ENCODE assay signal across 31 cellular contexts in the genomic region with DNA sequence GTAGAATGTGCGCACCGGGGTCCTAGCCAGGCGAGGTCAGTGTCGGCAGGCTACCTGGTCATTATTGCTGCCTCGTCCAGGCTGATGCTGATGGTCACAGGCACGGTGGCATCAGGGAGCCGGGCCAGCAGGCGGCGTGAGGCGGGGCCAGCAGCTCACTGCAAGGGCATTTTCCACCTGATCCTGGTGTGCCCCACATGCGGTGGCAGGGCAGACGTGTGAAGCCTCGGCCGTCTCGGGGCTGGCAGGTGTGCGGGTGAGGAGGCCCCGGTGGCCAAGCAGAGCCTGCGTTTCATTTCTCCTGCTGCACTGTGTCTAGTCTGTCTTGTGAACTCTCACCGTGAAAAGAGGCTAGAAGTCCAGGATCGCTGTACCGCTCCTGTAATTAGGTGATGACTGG. TPM values are rescaled to one million over a fixed set of nuclear protein-coding genes. Genes with fewer than 3 reads are reported as not detected.
DNase-seq lines count a peak whose midpoint lies in the region; ATAC-seq, FAIRE-seq and TF ChIP-seq lines count a peak whose summit lies in the region.
"Had no signal": no experiment of that assay in that cellular context is flagged by ENCODE, and none has a peak within 500 bp of the region (broad histone marks: within the 10 kb centered on the region; RNA-seq: fewer than 3 reads in every experiment).

No MANE protein-coding gene starts in this region.

- FAIRE-seq in kidney (lab: Jason Lieb, UNC) = no peak

- H3K4me1 Mint-ChIP-seq in stimulated activated effector memory CD8-positive, alpha-beta T cell treated with anti-CD3 and anti-CD28 coated beads, Interleukin-12 subunit alpha, Interleukin-12 subunit beta, amount 100 ng/mL, for 72 hours = peaks cover 5% of the 10 kb centered on the region
- H3K4me1 Mint-ChIP-seq: activated naive CD4-positive, alpha-beta T cell treated with anti-CD3 and anti-CD28 coated beads, Interleukin-2, amount 50 U/mL, for 24 hours had no signal

- no peak for TF ChIP-seq CTCF in GM20000 (IDR thresholded peaks at IDR 0.05; ENCODE audit: extremely low read depth, missing control alignments)
- no peak for TF ChIP-seq CTCF in kidney (IDR thresholded peaks at IDR 0.05; ENCODE audit: borderline replicate concordance, extremely low read depth, insufficient read depth)

- H3K9me3 ChIP-seq in kidney (ENCODE audit: control insufficient read depth in 1 of 2, low read length in 2 of 2) = no peaks in the 10 kb centered on the region
- H3K9me3 ChIP-seq: ascending aorta, esophagus squamous epithelium, heart right ventricle, thoracic aorta, vagina had no signal

- peak; percentile 33 for DNase-seq in activated effector memory CD4-positive, alpha-beta T cell treated with anti-CD3 and anti-CD28 coated beads, Interleukin-2, amount 50 U/mL, for 16 hours
- no peak for DNase-seq in activated effector memory CD4-positive, alpha-beta T cell treated with Interleukin-2 at 50 U/mL for 16 hours
- DNase-seq in GM20000 (ENCODE audit: low spot score) (peak; percentile 32), kidney (peak; percentile 62), NCI-H524 treated with DMSO at 0.1 percent for 48 hours (lab: John Stamatoyannopoulos, UW) (no peak)
- DNase-seq in stimulated activated effector memory CD8-positive, alpha-beta T cell treated with anti-CD3 and anti-CD28 coated beads, Interleukin-12 subunit alpha, Interleukin-12 subunit beta, amount 100 ng/mL, for 72 hours (ENCODE audit: low spot score in 2 of 2) = no peak
- DNase-seq: activated CD8-positive, alpha-beta memory T cell treated with anti-CD3 and anti-CD28 coated beads for 24 hours; CD8-positive, alpha-beta T cell; DMS 273 treated with DMSO at 0.1 percent for 48 hours; EL; esophagus squamous epithelium; foreskin melanocyte; heart right ventricle; NCI-H1417 treated with DMSO at 0.1 percent for 48 hours; NCI-H2107; NCI-H446; NCI-H82; nephron progenitor cell; RPMI8226; stimulated activated CD4-positive, alpha-beta T cell treated with anti-CD3 and anti-CD28 coated beads, Interleukin-4, amount 100 ng/mL, for 4 hours; stimulated activated naive CD4-positive, alpha-beta T cell; T-helper 2 cell had no signal

- intact Hi-C loops in kidney (cut with DNase I) = no loop called here

- H3K4me3 Mint-ChIP-seq in stimulated activated effector memory CD8-positive, alpha-beta T cell treated with anti-CD3 and anti-CD28 coated beads, Interleukin-12 subunit alpha, Interleukin-12 subunit beta, amount 100 ng/mL, for 72 hours = no peak overlapping the region
- H3K4me3 Mint-ChIP-seq: activated naive CD4-positive, alpha-beta T cell treated with anti-CD3 and anti-CD28 coated beads, Interleukin-2, amount 50 U/mL, for 24 hours; B cell; CD8-positive, alpha-beta T cell; nephron progenitor cell had no signal

- H3K9ac ChIP-seq in kidney (ENCODE audit: low read length in 2 of 2) = no peak overlapping the region

- H3K36me3 ChIP-seq in kidney (ENCODE audit: control insufficient read depth in 1 of 2, insufficient read depth in 2 of 2, low read length in 2 of 2) = peaks cover 0 to 2% of the 10 kb centered on the region in 2 donors

- peaks cover 86% of the 10 kb centered on the region for H3K36me3 Mint-ChIP-seq in stimulated activated effector memory CD8-positive, alpha-beta T cell treated with anti-CD3 and anti-CD28 coated beads, Interleukin-12 subunit alpha, Interleukin-12 subunit beta, amount 100 ng/mL, for 72 hours
- H3K36me3 Mint-ChIP-seq: activated naive CD4-positive, alpha-beta T cell treated with anti-CD3 and anti-CD28 coated beads, Interleukin-2, amount 50 U/mL, for 24 hours had no signal

- peaks cover 0 to 2% of the 10 kb centered on the region in 2 donors for H3K4me1 ChIP-seq in kidney (ENCODE audit: control insufficient read depth in 1 of 2, insufficient read depth in 1 of 2, low read depth in 1 of 2, low read length in 2 of 2)
- H3K4me1 ChIP-seq: ascending aorta, esophagus squamous epithelium, heart right ventricle, vagina had no signal

- no peaks in the 10 kb centered on the region for H3K9me3 Mint-ChIP-seq in stimulated activated effector memory CD8-positive, alpha-beta T cell treated with anti-CD3 and anti-CD28 coated beads, Interleukin-12 subunit alpha, Interleukin-12 subunit beta, amount 100 ng/mL, for 72 hours
- H3K9me3 Mint-ChIP-seq: activated naive CD4-positive, alpha-beta T cell treated with anti-CD3 and anti-CD28 coated beads, Interleukin-2, amount 50 U/mL, for 24 hours; CD8-positive, alpha-beta T cell had no signal

- no peak for ATAC-seq in stimulated activated effector memory CD8-positive, alpha-beta T cell treated with anti-CD3 and anti-CD28 coated beads, Interleukin-12 subunit alpha, Interleukin-12 subunit beta, amount 100 ng/mL, for 72 hours
- ATAC-seq in GM21723 (IDR thresholded peaks at IDR 0.05; ENCODE audit: unreplicated experiment) (no peak), HG02642 (IDR thresholded peaks at IDR 0.05; ENCODE audit: poor library complexity, unreplicated experiment) (no peak)
- ATAC-seq: CD8-positive, alpha-beta T cell; heart right ventricle; sciatic nerve had no signal

- no peak overlapping the region for H3K27ac ChIP-seq in kidney (ENCODE audit: low read depth in 2 of 2, low read length in 2 of 2)
- H3K27ac ChIP-seq: ascending aorta, esophagus squamous epithelium, heart right ventricle, thoracic aorta, vagina had no signal

- H3K4me3 ChIP-seq in kidney (ENCODE audit: low read length in 2 of 2) = no peak overlapping the region
- H3K4me3 ChIP-seq: ascending aorta, esophagus squamous epithelium, heart right ventricle, thoracic aorta, vagina had no signal

- H3K27ac Mint-ChIP-seq in stimulated activated effector memory CD8-positive, alpha-beta T cell treated with anti-CD3 and anti-CD28 coated beads, Interleukin-12 subunit alpha, Interleukin-12 subunit beta, amount 100 ng/mL, for 72 hours = peak overlapping the region; percentile 52
- H3K27ac Mint-ChIP-seq: activated naive CD4-positive, alpha-beta T cell treated with anti-CD3 and anti-CD28 coated beads, Interleukin-2, amount 50 U/mL, for 24 hours; B cell; CD8-positive, alpha-beta T cell had no signal

RNA-seq across cellular contexts. Expression of a gene that starts 12.0 kb away (rescaled TPM):
- total RNA-seq in kidney = 58.0 TPM
- polyA plus RNA-seq in kidney (ENCODE audit: insufficient read depth, low read depth, low replicate concordance) = 121 TPM
- total RNA-seq: cardiac septum had no signal

Comparison
In these comparisons a context has a peak if more than half of its experiments do, and no peak if none do; other contexts are left out.
1. DNase-seq: peak in activated effector memory CD4-positive, alpha-beta T cell treated with anti-CD3 and anti-CD28 coated beads, Interleukin-2, amount 50 U/mL, for 16 hours (single experiment), GM20000 (single experiment) and kidney (single experiment); none in activated effector memory CD4-positive, alpha-beta T cell treated with Interleukin-2 at 50 U/mL for 16 hours (single experiment), stimulated activated effector memory CD8-positive, alpha-beta T cell treated with anti-CD3 and anti-CD28 coated beads, Interleukin-12 subunit alpha, Interleukin-12 subunit beta, amount 100 ng/mL, for 72 hours (0 of 2) and NCI-H524 treated with DMSO at 0.1 percent for 48 hours (single experiment).